Comparison of ENCODE assay signal across 8 cellular contexts in the genomic region with DNA sequence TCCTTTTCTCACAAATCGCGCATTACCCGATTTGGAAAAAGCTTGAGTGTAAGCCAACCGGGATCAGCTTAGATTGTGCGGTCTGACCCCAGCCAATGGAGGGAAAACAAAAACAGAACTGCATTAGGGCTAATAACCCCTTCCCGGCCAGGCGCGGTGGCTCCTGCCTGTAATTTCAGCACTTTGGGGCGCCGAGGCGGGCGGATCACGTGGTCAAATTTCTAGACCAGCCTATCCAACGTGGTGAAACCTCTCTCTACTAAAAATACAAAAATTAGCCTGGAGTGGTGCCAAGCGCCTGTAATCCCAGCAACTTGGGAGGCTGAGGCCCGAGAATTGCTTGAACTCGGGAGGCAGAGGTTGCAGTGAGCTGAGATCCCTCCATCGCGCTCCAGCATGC. TPM values are rescaled to one million over a fixed set of nuclear protein-coding genes. Genes with fewer than 3 reads are reported as not detected.
DNase-seq lines count a peak whose midpoint lies in the region; ATAC-seq and TF ChIP-seq lines count a peak whose summit lies in the region.

No MANE protein-coding gene starts in this region.

- no peak for TF ChIP-seq CTCF in liver (IDR thresholded peaks at IDR 0.05; ENCODE audit: low read depth, low read length, missing input control)

- H3K4me1 ChIP-seq in CD4-positive, alpha-beta memory T cell (ENCODE audit: insufficient read depth, low read length) = peaks cover 11% of the 10 kb centered on the region
- no peaks in the 10 kb centered on the region for H3K4me1 ChIP-seq in liver (ENCODE audit: control insufficient read depth in 4 of 4, insufficient read depth in 4 of 4, low read length in 3 of 4)

- CTCF ChIA-PET in CD4-positive, alpha-beta memory T cell (lab: Charles Lee; ENCODE audit: partially characterized antibody) = interaction anchor here (0.9 kb wide), 1 partner anchor 24 kb away, joined by 3 read pairs; no protein-coding TSS in a partner anchor

- peak in 4 of 5 donors; percentile 1 to 31 (median 14) for DNase-seq in CD4-positive, alpha-beta memory T cell
- DNase-seq in M059J (ENCODE audit: low read depth) (peak; percentile 4), cerebellar cortex (ENCODE audit: low spot score) (peak; percentile 33), AML-193 (lab: John Stamatoyannopoulos, UW) (no peak), HT-29 (ENCODE audit: low spot score) (no peak)

- no peaks in the 10 kb centered on the region for H3K27me3 ChIP-seq in CD4-positive, alpha-beta memory T cell (ENCODE audit: insufficient read depth, low read length)
- peaks cover 0 to 4% (median 0%) of the 10 kb centered on the region in 4 donors for H3K27me3 ChIP-seq in liver (ENCODE audit: control insufficient read depth in 4 of 4, insufficient read depth in 4 of 4, low read length in 3 of 4)

- H3K27ac ChIP-seq in CD4-positive, alpha-beta memory T cell (ENCODE audit: low read depth, low read length) = no peak overlapping the region
- no peak overlapping the region for H3K27ac ChIP-seq in liver (ENCODE audit: low read depth in 1 of 2, low read length in 2 of 2)

- peak overlapping the region; percentile 88 to 93 (median 90) for H3K4me3 Mint-ChIP-seq in CD4-positive, alpha-beta memory T cell
- peak overlapping the region; percentile 90 for H3K4me3 Mint-ChIP-seq in stimulated activated naive CD8-positive, alpha-beta T cell treated with anti-CD3 and anti-CD28 coated beads, Interleukin-15, Interleukin-2, amounts not matched to agents 100 ng/mL and 50 ng/mL, for 24 hours

- H3K36me3 Mint-ChIP-seq in CD4-positive, alpha-beta memory T cell = peaks cover 0 to 11% of the 10 kb centered on the region in 2 donors
- H3K36me3 Mint-ChIP-seq in stimulated activated naive CD8-positive, alpha-beta T cell treated with anti-CD3 and anti-CD28 coated beads, Interleukin-15, Interleukin-2, amounts not matched to agents 100 ng/mL and 50 ng/mL, for 24 hours (ENCODE audit: low read depth) = peaks cover 33% of the 10 kb centered on the region

- ATAC-seq in GM19467 (IDR thresholded peaks at IDR 0.05; ENCODE audit: unreplicated experiment) = no peak

- peaks cover 9 to 31% (median 14%) of the 10 kb centered on the region in 4 donors for H3K4me1 Mint-ChIP-seq in CD4-positive, alpha-beta memory T cell
- H3K4me1 Mint-ChIP-seq in stimulated activated naive CD8-positive, alpha-beta T cell treated with anti-CD3 and anti-CD28 coated beads, Interleukin-15, Interleukin-2, amounts not matched to agents 100 ng/mL and 50 ng/mL, for 24 hours (ENCODE audit: low read depth) = peaks cover 17% of the 10 kb centered on the region

- peak overlapping the region; percentile 23 to 64 for H3K4me3 ChIP-seq in CD4-positive, alpha-beta memory T cell (ENCODE audit: low read length in 2 of 2)
- H3K4me3 ChIP-seq in liver (ENCODE audit: low read depth in 1 of 3, low read length in 3 of 3) = peak overlapping the region; percentile 13 to 67 (median 32)

- TF ChIP-seq RAD21 in liver (IDR thresholded peaks at IDR 0.05) = no peak

- no peak overlapping the region for H3K9ac ChIP-seq in liver (ENCODE audit: low read depth in 1 of 2, low read length in 2 of 2)

- peaks cover 0 to 6% (median 0%) of the 10 kb centered on the region in 8 donors for H3K9me3 Mint-ChIP-seq in CD4-positive, alpha-beta memory T cell
- H3K9me3 Mint-ChIP-seq in stimulated activated naive CD8-positive, alpha-beta T cell treated with anti-CD3 and anti-CD28 coated beads, Interleukin-15, Interleukin-2, amounts not matched to agents 100 ng/mL and 50 ng/mL, for 24 hours = peaks cover 4% of the 10 kb centered on the region

- H3K27ac Mint-ChIP-seq in CD4-positive, alpha-beta memory T cell = peak overlapping the region in 5 of 7 donors; percentile 22 to 61 (median 41)
- peak overlapping the region; percentile 36 for H3K27ac Mint-ChIP-seq in stimulated activated naive CD8-positive, alpha-beta T cell treated with anti-CD3 and anti-CD28 coated beads, Interleukin-15, Interleukin-2, amounts not matched to agents 100 ng/mL and 50 ng/mL, for 24 hours

- POLR2A ChIA-PET in CD4-positive, alpha-beta memory T cell (lab: Charles Lee; ENCODE audit: partially characterized antibody) = interaction anchor here (0.6 to 2.6 kb wide), 6 partner anchors 8 to 1736 kb away, joined by 3 to 29 read pairs (median 4); a partner anchor contains a TSS

- no peaks in the 10 kb centered on the region for H3K36me3 ChIP-seq in CD4-positive, alpha-beta memory T cell (ENCODE audit: insufficient read depth, low read length)
- H3K36me3 ChIP-seq in liver (ENCODE audit: control insufficient read depth in 4 of 4, insufficient read depth in 3 of 4, low read depth in 1 of 4, low read length in 3 of 4) = no peaks in the 10 kb centered on the region

- no peaks in the 10 kb centered on the region for H3K9me3 ChIP-seq in CD4-positive, alpha-beta memory T cell (ENCODE audit: control insufficient read depth in 1 of 2, low read length in 2 of 2)
- H3K9me3 ChIP-seq in liver (ENCODE audit: control insufficient read depth in 4 of 4, low read length in 3 of 4) = peaks cover 3 to 26% (median 8%) of the 10 kb centered on the region in 4 donors

- intact Hi-C loops in CD4-positive, alpha-beta memory T cell (cut with micrococcal nuclease) = loop anchor here (2.0 kb wide), 1 partner anchor 160 kb away; no protein-coding TSS in a partner anchor

- no peaks in the 10 kb centered on the region for H3K27me3 Mint-ChIP-seq in CD4-positive, alpha-beta memory T cell
- no peaks in the 10 kb centered on the region for H3K27me3 Mint-ChIP-seq in stimulated activated naive CD8-positive, alpha-beta T cell treated with anti-CD3 and anti-CD28 coated beads, Interleukin-15, Interleukin-2, amounts not matched to agents 100 ng/mL and 50 ng/mL, for 24 hours

- 5% methylated on average over 19 of the region's 19 CpGs for WGBS in liver

TF ChIP-seq in liver, 16 proteins besides CTCF, POLR2A, EP300 and RAD21:
- TF ChIP-seq, protein P1, sequence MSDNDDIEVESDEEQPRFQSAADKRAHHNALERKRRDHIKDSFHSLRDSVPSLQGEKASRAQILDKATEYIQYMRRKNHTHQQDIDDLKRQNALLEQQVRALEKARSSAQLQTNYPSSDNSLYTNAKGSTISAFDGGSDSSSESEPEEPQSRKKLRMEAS (IDR thresholded peaks at IDR 0.05) = no peak
- TF ChIP-seq GABPA (IDR thresholded peaks at IDR 0.05 in 1 of 2, conservative IDR thresholded peaks at IDR 0.05 in 1 of 2) (no peak), FOXA1 (IDR thresholded peaks at IDR 0.05) (no peak), NR2F2 (IDR thresholded peaks at IDR 0.05) (no peak), EGR1 (IDR thresholded peaks at IDR 0.05; ENCODE audit: low read depth in 2 of 2) (no peak), FOXA2 (IDR thresholded peaks at IDR 0.05) (no peak), SP1 (IDR thresholded peaks at IDR 0.05) (no peak)
- TF ChIP-seq, protein P2, sequence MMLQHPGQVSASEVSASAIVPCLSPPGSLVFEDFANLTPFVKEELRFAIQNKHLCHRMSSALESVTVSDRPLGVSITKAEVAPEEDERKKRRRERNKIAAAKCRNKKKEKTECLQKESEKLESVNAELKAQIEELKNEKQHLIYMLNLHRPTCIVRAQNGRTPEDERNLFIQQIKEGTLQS (IDR thresholded peaks at IDR 0.05) = no peak
- TF ChIP-seq, protein P3, sequence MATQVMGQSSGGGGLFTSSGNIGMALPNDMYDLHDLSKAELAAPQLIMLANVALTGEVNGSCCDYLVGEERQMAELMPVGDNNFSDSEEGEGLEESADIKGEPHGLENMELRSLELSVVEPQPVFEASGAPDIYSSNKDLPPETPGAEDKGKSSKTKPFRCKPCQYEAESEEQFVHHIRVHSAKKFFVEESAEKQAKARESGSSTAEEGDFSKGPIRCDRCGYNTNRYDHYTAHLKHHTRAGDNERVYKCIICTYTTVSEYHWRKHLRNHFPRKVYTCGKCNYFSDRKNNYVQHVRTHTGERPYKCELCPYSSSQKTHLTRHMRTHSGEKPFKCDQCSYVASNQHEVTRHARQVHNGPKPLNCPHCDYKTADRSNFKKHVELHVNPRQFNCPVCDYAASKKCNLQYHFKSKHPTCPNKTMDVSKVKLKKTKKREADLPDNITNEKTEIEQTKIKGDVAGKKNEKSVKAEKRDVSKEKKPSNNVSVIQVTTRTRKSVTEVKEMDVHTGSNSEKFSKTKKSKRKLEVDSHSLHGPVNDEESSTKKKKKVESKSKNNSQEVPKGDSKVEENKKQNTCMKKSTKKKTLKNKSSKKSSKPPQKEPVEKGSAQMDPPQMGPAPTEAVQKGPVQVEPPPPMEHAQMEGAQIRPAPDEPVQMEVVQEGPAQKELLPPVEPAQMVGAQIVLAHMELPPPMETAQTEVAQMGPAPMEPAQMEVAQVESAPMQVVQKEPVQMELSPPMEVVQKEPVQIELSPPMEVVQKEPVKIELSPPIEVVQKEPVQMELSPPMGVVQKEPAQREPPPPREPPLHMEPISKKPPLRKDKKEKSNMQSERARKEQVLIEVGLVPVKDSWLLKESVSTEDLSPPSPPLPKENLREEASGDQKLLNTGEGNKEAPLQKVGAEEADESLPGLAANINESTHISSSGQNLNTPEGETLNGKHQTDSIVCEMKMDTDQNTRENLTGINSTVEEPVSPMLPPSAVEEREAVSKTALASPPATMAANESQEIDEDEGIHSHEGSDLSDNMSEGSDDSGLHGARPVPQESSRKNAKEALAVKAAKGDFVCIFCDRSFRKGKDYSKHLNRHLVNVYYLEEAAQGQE (IDR thresholded peaks at IDR 0.05) = no peak
TF ChIP-seq in liver: peak in this region for 0.

RNA-seq across cellular contexts. Expression of a gene that starts 0.9 kb away (rescaled TPM):
- total RNA-seq in CD4-positive, alpha-beta memory T cell = 1 to 10 TPM; 5.4 to 6.2 TPM
- polyA plus RNA-seq in CD4-positive, alpha-beta memory T cell = 1 to 10 TPM in 1 of 2 donors, under 1 TPM in 1; 0.60 to 1.1 TPM
- total RNA-seq in M059J (2014; rRNA removed; shearing (Covaris generic)) = 0.42 and 0.49 TPM in 2 replicates
- 1 to 10 TPM in 1 of 2 donors, under 1 TPM in 1; 0.17 to 1.8 TPM for total RNA-seq in liver
- under 1 TPM; 0.13 to 0.17 TPM for polyA plus RNA-seq in liver
- not detected in 2 replicates for total RNA-seq in HT-29 (2014; rRNA removed; shearing (Covaris generic))

RNA-seq across cellular contexts. Expression of a gene that starts 39.4 kb away (rescaled TPM):
- total RNA-seq in CD4-positive, alpha-beta memory T cell = 1 to 10 TPM; 7.3 TPM
- 1 to 10 TPM; 3.7 to 5.2 TPM for polyA plus RNA-seq in CD4-positive, alpha-beta memory T cell
- 1.3 and 3.2 TPM in 2 replicates for total RNA-seq in M059J (2014; rRNA removed; shearing (Covaris generic))
- total RNA-seq in liver = 1 to 10 TPM; 2.1 to 5.2 TPM
- 1 to 10 TPM; 1.3 to 2.2 TPM for polyA plus RNA-seq in liver
- total RNA-seq in HT-29 (2014; rRNA removed; shearing (Covaris generic)) = not detected in 2 replicates

Comparison
In these comparisons a context has a peak if more than half of its experiments do, and no peak if none do; other contexts are left out.
1. DNase-seq: peak in CD4-positive, alpha-beta memory T cell (4 of 5), M059J (single experiment) and cerebellar cortex (single experiment); none in AML-193 (0 of 2) and HT-29 (single experiment).